ENCODE assay signal across 1 cellular context in genomic region chr9:69186841-69187611, GRCh38.
TF ChIP-seq lines count a peak whose summit lies in the region.

No MANE protein-coding gene starts in this region.

TF ChIP-seq in K562, 482 proteins besides CTCF, POLR2A, EP300 and RAD21 (continued from another document and continues in another):
- TF ChIP-seq SPI1 (IDR thresholded peaks at IDR 0.05; ENCODE audit: borderline replicate concordance, low read depth, low read length) (no peak), MEIS2 (IDR thresholded peaks at IDR 0.05; ENCODE audit: partially characterized antibody) (peak; percentile 78), USF2 (CRISPR knock-in tag; IDR thresholded peaks at IDR 0.05) (no peak), BRF2 (IDR thresholded peaks at IDR 0.05; ENCODE audit: borderline replicate concordance, insufficient read depth, insufficient read length) (no peak), ZBTB26 (CRISPR knock-in tag; IDR thresholded peaks at IDR 0.05) (no peak), ZNF165 (CRISPR knock-in tag; IDR thresholded peaks at IDR 0.05; ENCODE audit: borderline replicate concordance) (no peak), BCLAF1 (IDR thresholded peaks at IDR 0.05; ENCODE audit: borderline replicate concordance in 1 of 2, control insufficient read depth in 1 of 2, low read depth in 2 of 2, low read length in 1 of 2) (no peak), NCOA4 (IDR thresholded peaks at IDR 0.05; ENCODE audit: partially characterized antibody) (no peak), ZNF3 (CRISPR knock-in tag; IDR thresholded peaks at IDR 0.05) (no peak), PRMT5 (CRISPR knock-in tag; IDR thresholded peaks at IDR 0.05) (no peak), ZBTB49 (CRISPR knock-in tag; IDR thresholded peaks at IDR 0.05; ENCODE audit: borderline replicate concordance) (no peak), E2F6 (IDR thresholded peaks at IDR 0.05; ENCODE audit: borderline replicate concordance in 1 of 2, extremely low read depth in 1 of 2, insufficient read depth in 1 of 2, insufficient read length in 1 of 2, low read depth in 1 of 2, low read length in 1 of 2, poor library complexity in 1 of 2, severe bottlenecking in 1 of 2) (no peak), TCF3 (CRISPR knock-in tag; IDR thresholded peaks at IDR 0.05) (peak; percentile 90), FUS (optimal IDR thresholded peaks at IDR 0.05; ENCODE audit: low read depth, low read length) (no peak), ZNF282 (CRISPR knock-in tag; IDR thresholded peaks at IDR 0.05) (no peak), TAF1 (IDR thresholded peaks at IDR 0.05; ENCODE audit: control insufficient read depth, extremely low read depth, insufficient read depth, low read length, severe bottlenecking) (no peak), SMC3 (conservative IDR thresholded peaks at IDR 0.05; ENCODE audit: insufficient read depth, low read depth, low read length) (no peak), POLR3A (IDR thresholded peaks at IDR 0.05; ENCODE audit: borderline replicate concordance, extremely low read depth, insufficient read depth, insufficient read length) (no peak), MBD2 (IDR thresholded peaks at IDR 0.05; ENCODE audit: borderline replicate concordance, low read depth) (no peak), XRCC3 (IDR thresholded peaks at IDR 0.05) (no peak), ZNF583 (CRISPR knock-in tag; IDR thresholded peaks at IDR 0.05) (no peak), ZMIZ1 (IDR thresholded peaks at IDR 0.05; ENCODE audit: low read depth in 2 of 2, low read length in 2 of 2) (peak in 1 of 2 experiments; percentile 50; a peak in 1 of 4 replicates), RB1 (IDR thresholded peaks at IDR 0.05; ENCODE audit: low read depth) (no peak), HES1 (IDR thresholded peaks at IDR 0.05; ENCODE audit: low read depth) (no peak), NFATC3 (IDR thresholded peaks at IDR 0.05) (no peak), DACH1 (IDR thresholded peaks at IDR 0.05; ENCODE audit: partially characterized antibody) (peak; percentile 43), ZNF121 (CRISPR knock-in tag; conservative IDR thresholded peaks at IDR 0.05) (no peak), ZNF507 (tag; conservative IDR thresholded peaks at IDR 0.05) (no peak), MCM3 (IDR thresholded peaks at IDR 0.05) (no peak), HEY1 (CRISPR knock-in tag; IDR thresholded peaks at IDR 0.05; ENCODE audit: borderline replicate concordance) (no peak), TAF7 (tag; IDR thresholded peaks at IDR 0.05) (no peak), POLR2AphosphoS5 (IDR thresholded peaks at IDR 0.05; ENCODE audit: control insufficient read depth, insufficient read depth, low read depth, low read length) (peak; percentile 39; the same call in 1 of the 2 replicates), ZNF830 (CRISPR knock-in tag; IDR thresholded peaks at IDR 0.05) (no peak), SUPT5H (IDR thresholded peaks at IDR 0.05) (no peak), ZNF445 (CRISPR knock-in tag; IDR thresholded peaks at IDR 0.05; ENCODE audit: low read depth) (no peak), DMBX1 (CRISPR knock-in tag; IDR thresholded peaks at IDR 0.05; ENCODE audit: borderline replicate concordance) (no peak), TAL1 (IDR thresholded peaks at IDR 0.05) (peak; percentile 88), ZNF76 (CRISPR knock-in tag; IDR thresholded peaks at IDR 0.05; ENCODE audit: borderline replicate concordance) (no peak), REST (CRISPR knock-in tag; IDR thresholded peaks at IDR 0.05; ENCODE audit: low read depth) (no peak), NCOA2 (IDR thresholded peaks at IDR 0.05; ENCODE audit: partially characterized antibody in 2 of 2) (no peak), TAF9B (IDR thresholded peaks at IDR 0.05; ENCODE audit: partially characterized antibody) (peak; percentile 29), ELK3 (CRISPR knock-in tag; IDR thresholded peaks at IDR 0.05) (no peak), ZNF449 (CRISPR knock-in tag; IDR thresholded peaks at IDR 0.05) (no peak), CCAR2 (IDR thresholded peaks at IDR 0.05; ENCODE audit: low read depth, low read length) (no peak)
